23 cellular contexts compared by ENCODE assay signal in genomic region chr11:117390743-117391142, GRCh38.
"Had no signal": no experiment of that assay in that cellular context is flagged by ENCODE, and none has a peak within 500 bp of the region (broad histone marks: within the 10 kb centered on the region; RNA-seq: fewer than 3 reads in every experiment).

No MANE protein-coding gene starts in this region.

- H3K27ac ChIP-seq: foreskin keratinocyte, neural progenitor cell, parathyroid adenoma, prostate gland, right lobe of liver, skin epidermis, tibial artery, upper lobe of left lung, uterus had no signal

- H3K9ac ChIP-seq: neural progenitor cell, parathyroid adenoma had no signal

- DNase-seq: cerebellar nuclear complex; dermis blood vessel endothelial cell; erythroblast; foreskin keratinocyte; hippocampal formation; kidney glomerular epithelial cell; mammary epithelial cell; mucosa of descending colon; naive thymus-derived CD8-positive, alpha-beta T cell; occipital lobe; stimulated activated CD4-positive, alpha-beta T cell treated with anti-CD3 and anti-CD28 coated beads, Interleukin-12 subunit alpha, Interleukin-12 subunit beta, amount 100 ng/mL, for 4 hours; upper lobe of left lung; uterus had no signal

- H3K36me3 ChIP-seq: neural progenitor cell, uterus had no signal

- H3K4me3 Mint-ChIP-seq: naive thymus-derived CD8-positive, alpha-beta T cell; neural progenitor cell; stimulated activated naive CD8-positive, alpha-beta T cell treated with anti-CD3 and anti-CD28 coated beads, Interleukin-15, Interleukin-2, amounts not matched to agents 100 ng/mL and 50 ng/mL, for 24 hours had no signal

- H3K9me3 Mint-ChIP-seq: naive thymus-derived CD8-positive, alpha-beta T cell; neural progenitor cell; stimulated activated naive CD8-positive, alpha-beta T cell treated with anti-CD3 and anti-CD28 coated beads, Interleukin-15, Interleukin-2, amounts not matched to agents 100 ng/mL and 50 ng/mL, for 24 hours had no signal

- H3K9me3 ChIP-seq: mucosa of descending colon, prostate gland, right lobe of liver, tibial artery, upper lobe of left lung, uterus had no signal

- H3K27me3 Mint-ChIP-seq: naive thymus-derived CD8-positive, alpha-beta T cell; stimulated activated naive CD8-positive, alpha-beta T cell treated with anti-CD3 and anti-CD28 coated beads, Interleukin-15, Interleukin-2, amounts not matched to agents 100 ng/mL and 50 ng/mL, for 24 hours had no signal

- H3K4me3 ChIP-seq: mucosa of descending colon, neural progenitor cell, prostate gland, right lobe of liver, skin epidermis, tibial artery, upper lobe of left lung, uterus had no signal

- H3K27me3 ChIP-seq: foreskin keratinocyte, neural progenitor cell, right lobe of liver, tibial artery, upper lobe of left lung, uterus had no signal

- H3K4me1 Mint-ChIP-seq: neural progenitor cell had no signal

- H3K4me1 ChIP-seq: foreskin keratinocyte, neural progenitor cell, parathyroid adenoma, prostate gland, right lobe of liver, tibial artery, upper lobe of left lung, uterus had no signal

- H3K27ac Mint-ChIP-seq: neural progenitor cell; stimulated activated naive CD8-positive, alpha-beta T cell treated with anti-CD3 and anti-CD28 coated beads, Interleukin-15, Interleukin-2, amounts not matched to agents 100 ng/mL and 50 ng/mL, for 24 hours had no signal

- ATAC-seq: foreskin keratinocyte; left lobe of liver; mucosa of descending colon; naive thymus-derived CD8-positive, alpha-beta T cell; right lobe of liver had no signal

- H2AFZ ChIP-seq: neural progenitor cell, parathyroid adenoma had no signal

- H3K4me2 ChIP-seq: neural progenitor cell had no signal

- FAIRE-seq: colon, endothelial cell of umbilical vein had no signal
